In genomic region chr3:186094696-186095095, GRCh38 we compare ENCODE assay signal across 23 cellular contexts. TPM values are rescaled to one million over a fixed set of nuclear protein-coding genes. Genes with fewer than 3 reads are reported as not detected.
A peak's percentile ranks its signal among the peaks of the same experiment; 100 is the strongest.
DNase-seq lines count a peak whose midpoint lies in the region; ATAC-seq and TF ChIP-seq lines count a peak whose summit lies in the region.
"Had no signal": no experiment of that assay in that cellular context is flagged by ENCODE, and none has a peak within 500 bp of the region (broad histone marks: within the 10 kb centered on the region; RNA-seq: fewer than 3 reads in every experiment).

No MANE protein-coding gene starts in this region.

- peak overlapping the region in 5 of 11 experiments; percentile 5 to 75 (median 64); a peak in 6 of 22 replicates for H3K9ac ChIP-seq in BLaER1 treated with 17β-estradiol and CSF1 and Interleukin-3, amounts not matched to agents 10 nM and 100 nM
- H3K9ac ChIP-seq in trophoblast cell (ENCODE audit: low read length) (no peak overlapping the region), SK-N-SH (no peak overlapping the region)

- H3F3A ChIP-seq in SK-N-SH (replicated peaks; ENCODE audit: insufficient read depth) = peaks cover 16% of the 10 kb centered on the region

- peaks cover 79 to 97% of the 10 kb centered on the region in 2 donors for H3K27me3 Mint-ChIP-seq in effector memory CD8-positive, alpha-beta T cell

- no peak overlapping the region for H3K27ac Mint-ChIP-seq in effector memory CD8-positive, alpha-beta T cell
- H3K27ac Mint-ChIP-seq: IgD-negative memory B cell had no signal

- H4K20me1 ChIP-seq in BLaER1 treated with 17β-estradiol and CSF1 and Interleukin-3, amounts not matched to agents 10 nM and 100 nM = peaks cover 0 to 98% (median 0%) of the 10 kb centered on the region in 11 experiments; a peak in 8 of 22 replicates
- H4K20me1 ChIP-seq in SK-N-SH (ENCODE audit: insufficient read depth) = no peaks in the 10 kb centered on the region

- no peak for TF ChIP-seq RAD21 in SK-N-SH (IDR thresholded peaks at IDR 0.05; ENCODE audit: low read length)

- H2BK12ac ChIP-seq in trophoblast cell (ENCODE audit: low read length) = no peak overlapping the region

- no peaks in the 10 kb centered on the region for H3K79me1 ChIP-seq in trophoblast cell (ENCODE audit: low read length)

- H3K18ac ChIP-seq in trophoblast cell (ENCODE audit: low read length) = no peak overlapping the region

- H3K9me3 ChIP-seq in BLaER1 treated with 17β-estradiol and CSF1 and Interleukin-3, amounts not matched to agents 10 nM and 100 nM (replicated peaks in 1 of 11) = no peaks in the 10 kb centered on the region
- H3K9me3 ChIP-seq in left lung = no peaks in the 10 kb centered on the region
- no peaks in the 10 kb centered on the region for H3K9me3 ChIP-seq in trophoblast cell (ENCODE audit: insufficient read depth, low read depth, low read length)
- H3K9me3 ChIP-seq in SK-N-SH = no peaks in the 10 kb centered on the region

- H3K27ac ChIP-seq in BLaER1 treated with 17β-estradiol and CSF1 and Interleukin-3, amounts not matched to agents 10 nM and 100 nM = peak overlapping the region in 7 of 11 experiments; percentile 46 to 86 (median 75); a peak in 13 of 22 replicates
- H3K27ac ChIP-seq in angular gyrus (ENCODE audit: low read depth, low read length) (peak overlapping the region; percentile 65), left lung (peak overlapping the region in 1 of 2 donors; percentile 70), trophoblast cell (ENCODE audit: low read depth, low read length) (no peak overlapping the region), SK-N-SH (ENCODE audit: low read depth in 2 of 2, low read length in 1 of 2) (no peak overlapping the region)
- H3K27ac ChIP-seq: RWPE1, SK-N-MC had no signal

- no peak for TF ChIP-seq EP300 in SK-N-SH (IDR thresholded peaks at IDR 0.05; ENCODE audit: borderline replicate concordance in 1 of 2, low read depth in 1 of 2, low read length in 1 of 2)

- DNase-seq in NOMO-1 treated with DMSO at 0.1 percent for 48 hours (lab: John Stamatoyannopoulos, UW; ENCODE audit: unreplicated experiment) (peak; percentile 72), left lung (no peak), trophoblast cell (no peak), SK-N-SH (no peak), glomerular visceral epithelial cell (ENCODE audit: extremely low spot score) (no peak)
- no peak for DNase-seq in effector memory CD8-positive, alpha-beta T cell
- DNase-seq: 8988T, C1 segment of cervical spinal cord, EL, GF-D8, H7, NCI-H1105 treated with DMSO at 0.1 percent for 48 hours, NCI-H1694, NCI-H2081, NCI-H2171, NCI-H524 treated with DMSO at 0.1 percent for 48 hours, NCI-H82, SHP77 treated with DMSO at 0.1 percent for 48 hours had no signal

- H3K36me3 ChIP-seq in BLaER1 treated with 17β-estradiol and CSF1 and Interleukin-3, amounts not matched to agents 10 nM and 100 nM = peaks cover 17 to 95% (median 71%) of the 10 kb centered on the region in 11 experiments; a peak in 21 of 22 replicates
- H3K36me3 ChIP-seq in left lung (no peaks in the 10 kb centered on the region), trophoblast cell (ENCODE audit: control insufficient read depth in 1 of 2, insufficient read depth in 2 of 2, low read length in 2 of 2) (no peaks in the 10 kb centered on the region), SK-N-SH (replicated peaks in 1 of 2; ENCODE audit: control insufficient read depth in 1 of 2, insufficient read depth in 2 of 2, low read length in 1 of 2) (peaks cover 0 to 42% of the 10 kb centered on the region in 2 experiments)

- H3K36me3 Mint-ChIP-seq in effector memory CD8-positive, alpha-beta T cell (ENCODE audit: insufficient read depth) = no peaks in the 10 kb centered on the region
- H3K36me3 Mint-ChIP-seq: IgD-negative memory B cell had no signal

- intact Hi-C loops in left lung (cut with DNase I) = no loop called here

- H4K91ac ChIP-seq in trophoblast cell (ENCODE audit: low read depth, low read length) = no peak overlapping the region

- no peaks in the 10 kb centered on the region for H3K4me1 Mint-ChIP-seq in effector memory CD8-positive, alpha-beta T cell (ENCODE audit: low read depth in 2 of 2)
- H3K4me1 Mint-ChIP-seq: IgD-negative memory B cell had no signal

- no peak overlapping the region for H2AK5ac ChIP-seq in trophoblast cell (ENCODE audit: low read length)

- H3K4me3 ChIP-seq in BLaER1 treated with 17β-estradiol and CSF1 and Interleukin-3, amounts not matched to agents 10 nM and 100 nM = no peak overlapping the region
- no peak overlapping the region for H3K4me3 ChIP-seq in left lung
- no peak overlapping the region for H3K4me3 ChIP-seq in trophoblast cell (ENCODE audit: low read depth, low read length)
- H3K4me3 ChIP-seq in SK-N-SH (ENCODE audit: low read depth in 2 of 2, low read length in 1 of 2) = no peak overlapping the region
- H3K4me3 ChIP-seq: SK-N-MC had no signal

- TF ChIP-seq CTCF in left lung (IDR thresholded peaks at IDR 0.05) (no peak), SK-N-SH (IDR thresholded peaks at IDR 0.05) (no peak)

- POLR2A ChIA-PET in SK-N-SH (lab: Yijun Ruan, JAX) = no interaction called here

- no peaks in the 10 kb centered on the region for H3K9me2 ChIP-seq in SK-N-SH

- no peaks in the 10 kb centered on the region for H3K9me3 Mint-ChIP-seq in effector memory CD8-positive, alpha-beta T cell
- H3K9me3 Mint-ChIP-seq: IgD-negative memory B cell had no signal

- H3K4me2 ChIP-seq in BLaER1 treated with 17β-estradiol and CSF1 and Interleukin-3, amounts not matched to agents 10 nM and 100 nM = peak overlapping the region in 7 of 11 experiments; percentile 1 to 89 (median 77); a peak in 11 of 22 replicates
- H3K4me2 ChIP-seq in trophoblast cell (ENCODE audit: low read length) (no peak overlapping the region), SK-N-SH (no peak overlapping the region)

- CTCF ChIA-PET in SK-N-SH (lab: Yijun Ruan, JAX) = interaction anchor here (0.8 kb wide), 1 partner anchor 40 kb away, joined by 3 read pairs; no protein-coding TSS in a partner anchor

- peak; percentile 5 for ATAC-seq in left lung
- no peak for ATAC-seq in effector memory CD8-positive, alpha-beta T cell (replicated peaks)

- no peak overlapping the region for H2BK5ac ChIP-seq in trophoblast cell (ENCODE audit: low read depth, low read length, poor library complexity)

- no peak overlapping the region for H3K14ac ChIP-seq in trophoblast cell (ENCODE audit: low read length)

- H3K4me1 ChIP-seq in BLaER1 treated with 17β-estradiol and CSF1 and Interleukin-3, amounts not matched to agents 10 nM and 100 nM = peaks cover 41 to 93% (median 64%) of the 10 kb centered on the region in 10 experiments
- H3K4me1 ChIP-seq in left lung (peaks cover 18 to 63% of the 10 kb centered on the region in 2 donors), trophoblast cell (ENCODE audit: control insufficient read depth in 1 of 2, insufficient read depth in 2 of 2, low read length in 2 of 2) (peaks cover 11 to 13% of the 10 kb centered on the region in 2 experiments), SK-N-SH (ENCODE audit: control insufficient read depth in 1 of 2, insufficient read depth in 2 of 2, low read depth in 1 of 2, low read length in 1 of 2) (peaks cover 27 to 31% of the 10 kb centered on the region in 2 experiments)

- no peak overlapping the region for H3K4ac ChIP-seq in trophoblast cell (ENCODE audit: low read depth, low read length)

- H3K27me3 ChIP-seq in BLaER1 treated with 17β-estradiol and CSF1 and Interleukin-3, amounts not matched to agents 10 nM and 100 nM = no peaks in the 10 kb centered on the region
- H3K27me3 ChIP-seq in left lung (peaks cover 0 to 19% of the 10 kb centered on the region in 2 donors), trophoblast cell (ENCODE audit: insufficient read depth, low read length) (no peaks in the 10 kb centered on the region), SK-N-SH (ENCODE audit: insufficient read depth) (no peaks in the 10 kb centered on the region)

- no peak overlapping the region for H3K23ac ChIP-seq in trophoblast cell (ENCODE audit: low read length)

- H3K79me2 ChIP-seq in trophoblast cell (ENCODE audit: control insufficient read depth, insufficient read depth, low read length, poor library complexity) (no peaks in the 10 kb centered on the region), SK-N-SH (ENCODE audit: insufficient read depth) (peaks cover 4% of the 10 kb centered on the region; the same call in 1 of the 2 replicates)

- H4K8ac ChIP-seq in trophoblast cell (ENCODE audit: low read depth, low read length) = no peak overlapping the region

- H2BK120ac ChIP-seq in trophoblast cell (ENCODE audit: insufficient read depth, low read length, poor library complexity) = no peak overlapping the region

- no peak overlapping the region for H3K4me3 Mint-ChIP-seq in effector memory CD8-positive, alpha-beta T cell
- H3K4me3 Mint-ChIP-seq: IgD-negative memory B cell had no signal

- H4K12ac ChIP-seq in trophoblast cell (ENCODE audit: low read depth, low read length) = no peak overlapping the region

- no peak overlapping the region for H2AFZ ChIP-seq in trophoblast cell (ENCODE audit: insufficient read depth, low read length, poor library complexity)
- no peak overlapping the region for H2AFZ ChIP-seq in SK-N-SH (ENCODE audit: low read depth)

- no CpG with 5 or more reads among the region's 5 CpGs for WGBS in trophoblast cell (ENCODE audit: extremely low coverage, insufficient coverage, insufficient read length)
- WGBS in SK-N-SH (ENCODE audit: low lambda C conversion rate) = 97% methylated on average over 5 of the region's 5 CpGs

TF ChIP-seq in SK-N-SH, 30 proteins besides CTCF, POLR2A, EP300 and RAD21:
- no peak for TF ChIP-seq PBX3 (IDR thresholded peaks at IDR 0.05)
- TF ChIP-seq FOXM1 (IDR thresholded peaks at IDR 0.05; ENCODE audit: low read depth) = no peak
TF ChIP-seq in SK-N-SH: peak in this region for 0.

RNA-seq across cellular contexts. Expression of gene ETV5, which starts 14.2 kb away (rescaled TPM):
- 10 to 100 TPM; 40.7 to 41.5 TPM for total RNA-seq in left lung
- polyA plus RNA-seq in trophoblast cell (2013) = 10.0 and 12.5 TPM in 2 replicates
- polyA plus RNA-seq in SK-N-SH (2012; rRNA removed) = 17.4 and 20.9 TPM in 2 replicates
- polyA plus RNA-seq in SK-N-SH (2012; cell fraction: cytosol; rRNA removed) = 19.9 and 21.8 TPM in 2 replicates
- 19.7 and 23.2 TPM in 2 replicates for polyA plus RNA-seq in SK-N-SH (2012; cell fraction: nucleus; rRNA removed)

Comparison
In these comparisons a context has a peak if more than half of its experiments do, and no peak if none do; other contexts are left out.
1. H3K27ac ChIP-seq: peak in BLaER1 treated with 17β-estradiol and CSF1 and Interleukin-3, amounts not matched to agents 10 nM and 100 nM (7 of 11) and angular gyrus (single experiment); none in trophoblast cell (single experiment) and SK-N-SH (0 of 2).
2. H3K4me2 ChIP-seq: peak in BLaER1 treated with 17β-estradiol and CSF1 and Interleukin-3, amounts not matched to agents 10 nM and 100 nM (7 of 11); none in trophoblast cell (single experiment) and SK-N-SH (single experiment).